ENCODE assay signal across 20 cellular contexts in genomic region chr9:97665742-97666141, GRCh38. TPM values are rescaled to one million over a fixed set of nuclear protein-coding genes. Genes with fewer than 3 reads are reported as not detected.
DNase-seq lines count a peak whose midpoint lies in the region; ATAC-seq, FAIRE-seq and TF ChIP-seq lines count a peak whose summit lies in the region.
"Had no signal": no experiment of that assay in that cellular context is flagged by ENCODE, and none has a peak within 500 bp of the region (broad histone marks: within the 10 kb centered on the region; RNA-seq: fewer than 3 reads in every experiment).

No MANE protein-coding gene starts in this region.

- H3K27ac Mint-ChIP-seq in activated naive CD4-positive, alpha-beta T cell treated with anti-CD3 and anti-CD28 coated beads for 36 hours, result peak overlapping the region; percentile 61
- H3K27ac Mint-ChIP-seq in activated naive CD8-positive, alpha-beta T cell, result peak overlapping the region; percentile 86
- peak overlapping the region; percentile 35 for H3K27ac Mint-ChIP-seq in stimulated activated effector memory CD8-positive, alpha-beta T cell treated with anti-CD3 and anti-CD28 coated beads, Interleukin-12 subunit alpha, Interleukin-12 subunit beta, amount 100 ng/mL, for 72 hours
- H3K27ac Mint-ChIP-seq: H9 had no signal

- no peaks in the 10 kb centered on the region for H3K27me3 Mint-ChIP-seq in activated naive CD4-positive, alpha-beta T cell treated with anti-CD3 and anti-CD28 coated beads for 36 hours (ENCODE audit: low read depth)
- H3K27me3 Mint-ChIP-seq in activated naive CD8-positive, alpha-beta T cell, result no peaks in the 10 kb centered on the region

- no TSS peak for BruUV-seq in A673 (replicated peaks; lab: Mats Ljungman, UMichigan)

- no peaks in the 10 kb centered on the region for H3K9me3 Mint-ChIP-seq in activated naive CD4-positive, alpha-beta T cell treated with anti-CD3 and anti-CD28 coated beads for 36 hours
- no peaks in the 10 kb centered on the region for H3K9me3 Mint-ChIP-seq in activated naive CD8-positive, alpha-beta T cell (ENCODE audit: low read depth)
- H3K9me3 Mint-ChIP-seq in stimulated activated effector memory CD8-positive, alpha-beta T cell treated with anti-CD3 and anti-CD28 coated beads, Interleukin-12 subunit alpha, Interleukin-12 subunit beta, amount 100 ng/mL, for 72 hours, result no peaks in the 10 kb centered on the region
- H3K9me3 Mint-ChIP-seq: H9 had no signal

- no peaks in the 10 kb centered on the region for H3K4me1 ChIP-seq in A673 (ENCODE audit: insufficient read depth, low read length, poor library complexity, severe bottlenecking)
- H3K4me1 ChIP-seq: Caco-2 had no signal

- H3K36me3 ChIP-seq in A673 (ENCODE audit: insufficient read depth, low read length, poor library complexity, severe bottlenecking), result peaks cover 96% of the 10 kb centered on the region

- no peaks in the 10 kb centered on the region for H3K27me3 ChIP-seq in A673 (replicated peaks; ENCODE audit: insufficient read depth, low read depth, low read length, poor library complexity)

- no peak overlapping the region for H3K4me3 ChIP-seq in A673 (ENCODE audit: low read depth, low read length, poor library complexity, severe bottlenecking)

- peak; percentile 5 for FAIRE-seq in GM12892 (lab: Jason Lieb, UNC)
- FAIRE-seq: G401.6, RCC 7860 had no signal

- TF ChIP-seq POLR2A in GM12892 (IDR thresholded peaks at IDR 0.05; ENCODE audit: low read depth, low read length), result no peak

- intact Hi-C loops in activated naive CD4-positive, alpha-beta T cell treated with anti-CD3 and anti-CD28 coated beads for 36 hours (cut with micrococcal nuclease), result no loop called here
- intact Hi-C loops in A673 (cut with micrococcal nuclease; ENCODE audit: unreplicated experiment), result no loop called here

- POLR2A ChIA-PET in A673 (lab: Charles Lee; ENCODE audit: low non-redundant PET), result no interaction called here

- H3K27ac ChIP-seq in A673 (ENCODE audit: low read depth, low read length, poor library complexity, severe bottlenecking), result no peak overlapping the region

- H3K4me1 Mint-ChIP-seq in activated naive CD4-positive, alpha-beta T cell treated with anti-CD3 and anti-CD28 coated beads for 36 hours (ENCODE audit: low read depth), result peaks cover 39% of the 10 kb centered on the region
- H3K4me1 Mint-ChIP-seq in activated naive CD8-positive, alpha-beta T cell (ENCODE audit: low read depth), result peaks cover 35% of the 10 kb centered on the region
- peaks cover 27% of the 10 kb centered on the region for H3K4me1 Mint-ChIP-seq in stimulated activated effector memory CD8-positive, alpha-beta T cell treated with anti-CD3 and anti-CD28 coated beads, Interleukin-12 subunit alpha, Interleukin-12 subunit beta, amount 100 ng/mL, for 72 hours
- H3K4me1 Mint-ChIP-seq: H9 had no signal

- CTCF ChIA-PET in activated naive CD4-positive, alpha-beta T cell treated with anti-CD3 and anti-CD28 coated beads for 36 hours (lab: Charles Lee), result interaction anchor here (0.6 kb wide), 1 partner anchor 235 kb away, joined by 3 read pairs; no protein-coding TSS in a partner anchor
- CTCF ChIA-PET in A673 (lab: Charles Lee), result no interaction called here

- no peaks in the 10 kb centered on the region for H3K9me3 ChIP-seq in A673 (ENCODE audit: low read depth, low read length, poor library complexity, severe bottlenecking)
- H3K9me3 ChIP-seq: Caco-2 had no signal

- peaks cover 36% of the 10 kb centered on the region for H3K36me3 Mint-ChIP-seq in activated naive CD4-positive, alpha-beta T cell treated with anti-CD3 and anti-CD28 coated beads for 36 hours (ENCODE audit: low read depth)
- H3K36me3 Mint-ChIP-seq in activated naive CD8-positive, alpha-beta T cell, result peaks cover 17% of the 10 kb centered on the region
- peaks cover 100% of the 10 kb centered on the region for H3K36me3 Mint-ChIP-seq in stimulated activated effector memory CD8-positive, alpha-beta T cell treated with anti-CD3 and anti-CD28 coated beads, Interleukin-12 subunit alpha, Interleukin-12 subunit beta, amount 100 ng/mL, for 72 hours

- no peak overlapping the region for H3K4me3 Mint-ChIP-seq in activated naive CD4-positive, alpha-beta T cell treated with anti-CD3 and anti-CD28 coated beads for 36 hours
- H3K4me3 Mint-ChIP-seq in activated naive CD8-positive, alpha-beta T cell, result no peak overlapping the region
- no peak overlapping the region for H3K4me3 Mint-ChIP-seq in stimulated activated effector memory CD8-positive, alpha-beta T cell treated with anti-CD3 and anti-CD28 coated beads, Interleukin-12 subunit alpha, Interleukin-12 subunit beta, amount 100 ng/mL, for 72 hours
- H3K4me3 Mint-ChIP-seq: CD14-positive monocyte, H9 had no signal

- DNase-seq in activated naive CD4-positive, alpha-beta T cell treated with anti-CD3 and anti-CD28 coated beads for 36 hours, result no peak
- DNase-seq in activated naive CD4-positive, alpha-beta T cell treated with Interleukin-2 at 50 U/mL for 16 hours, result no peak
- DNase-seq in GM12892 (ENCODE audit: insufficient read length) (no peak), epidermal melanocyte (ENCODE audit: insufficient read length, low spot score) (no peak), A673 (ENCODE audit: low spot score) (no peak), NCI-H524 (lab: John Stamatoyannopoulos, UW) (no peak)
- no peak for DNase-seq in stimulated activated effector memory CD8-positive, alpha-beta T cell treated with anti-CD3 and anti-CD28 coated beads, Interleukin-12 subunit alpha, Interleukin-12 subunit beta, amount 100 ng/mL, for 72 hours (ENCODE audit: low spot score in 2 of 2)
- DNase-seq: Caco-2; H9; KG1; NCI-H1105 treated with DMSO at 0.1 percent for 48 hours; NCI-H1694; NCI-H2081 treated with DMSO at 0.1 percent for 48 hours; NCI-H748 treated with DMSO at 0.1 percent for 48 hours; NK-92 treated with Interleukin-12 subunit alpha and Interleukin-12 subunit beta, amount 100 ng/mL, for 24 hours had no signal

- no peak for TF ChIP-seq CTCF in A673 (conservative IDR thresholded peaks at IDR 0.05; ENCODE audit: low read depth, low read length)

- ATAC-seq in stimulated activated effector memory CD8-positive, alpha-beta T cell treated with anti-CD3 and anti-CD28 coated beads, Interleukin-12 subunit alpha, Interleukin-12 subunit beta, amount 100 ng/mL, for 72 hours, result peak; percentile 34
- ATAC-seq: Right ventricle myocardium inferior had no signal

RNA-seq across cellular contexts. Expression of gene XPA, which starts 31.4 kb away (rescaled TPM):
- 1 to 10 TPM; 5.8 to 6.0 TPM for total RNA-seq in activated naive CD4-positive, alpha-beta T cell treated with anti-CD3 and anti-CD28 coated beads for 36 hours
- 11.5 TPM for polyA plus RNA-seq in GM12892 (2012; ENCODE audit: missing spikeins)
- 15.6 and 17.9 TPM in 2 replicates for total RNA-seq in A673 (2021)

RNA-seq across cellular contexts. Expression of gene NCBP1, which starts 32.1 kb away (rescaled TPM):
- 10 to 100 TPM; 32.4 to 33.9 TPM for total RNA-seq in activated naive CD4-positive, alpha-beta T cell treated with anti-CD3 and anti-CD28 coated beads for 36 hours
- polyA plus RNA-seq in GM12892 (2012; ENCODE audit: missing spikeins), result 26.0 TPM
- total RNA-seq in A673 (2021), result 49.8 and 57.9 TPM in 2 replicates

RNA-seq across cellular contexts. Expression of gene TSTD2, which starts 32.6 kb away (rescaled TPM):
- 10 to 100 TPM; 11.1 to 12.4 TPM for total RNA-seq in activated naive CD4-positive, alpha-beta T cell treated with anti-CD3 and anti-CD28 coated beads for 36 hours
- polyA plus RNA-seq in GM12892 (2012; ENCODE audit: missing spikeins), result 10.1 TPM
- total RNA-seq in A673 (2021), result 29.7 and 31.2 TPM in 2 replicates

Comparison
In these comparisons a context has a peak if more than half of its experiments do, and no peak if none do; other contexts are left out.
1. H3K27ac Mint-ChIP-seq: peak in every context shown above with its lines; median percentile 86 in activated naive CD8-positive, alpha-beta T cell; 61 in activated naive CD4-positive, alpha-beta T cell treated with anti-CD3 and anti-CD28 coated beads for 36 hours; 35 in stimulated activated effector memory CD8-positive, alpha-beta T cell treated with anti-CD3 and anti-CD28 coated beads, Interleukin-12 subunit alpha, Interleukin-12 subunit beta, amount 100 ng/mL, for 72 hours.